ENCODE assay signal across 15 cellular contexts in genomic region chr1:81706650-81707435, GRCh38.
DNase-seq lines count a peak whose midpoint lies in the region; ATAC-seq, FAIRE-seq and TF ChIP-seq lines count a peak whose summit lies in the region.
"Had no signal": no experiment of that assay in that cellular context is flagged by ENCODE, and none has a peak within 500 bp of the region (broad histone marks: within the 10 kb centered on the region; RNA-seq: fewer than 3 reads in every experiment).

No MANE protein-coding gene starts in this region.

- no TSS peak for BruUV-seq in A673 (replicated peaks; lab: Mats Ljungman, UMichigan)

- H3K4me3 ChIP-seq in A673 (ENCODE audit: low read depth, low read length, poor library complexity, severe bottlenecking) = no peak overlapping the region
- H3K4me3 ChIP-seq: HAP-1, heart left ventricle, upper lobe of left lung had no signal

- no peak for TF ChIP-seq POLR2A in GM12892 (IDR thresholded peaks at IDR 0.05; ENCODE audit: low read depth, low read length)

- H3K9me3 ChIP-seq in A673 (ENCODE audit: low read depth, low read length, poor library complexity, severe bottlenecking) = no peaks in the 10 kb centered on the region
- H3K9me3 ChIP-seq: HAP-1, heart left ventricle, upper lobe of left lung had no signal

- DNase-seq in A673 (ENCODE audit: low spot score) (peak; percentile 26), HFFc6 (peak; percentile 66), astrocyte of the hippocampus (ENCODE audit: low read depth, low spot score) (peak; percentile 19), iris pigment epithelial cell (ENCODE audit: low read depth) (peak; percentile 63), HT-29 (ENCODE audit: low spot score) (no peak), GM12892 (ENCODE audit: insufficient read length) (no peak)
- DNase-seq in stimulated activated CD4-positive, alpha-beta T cell treated with anti-CD3 and anti-CD28 coated beads, Interleukin-4, amount 100 ng/mL, for 24 hours = no peak
- DNase-seq: activated CD8-positive, alpha-beta memory T cell treated with anti-CD3 and anti-CD28 coated beads, Interleukin-2, amount 50 U/mL, for 48 hours; activated naive CD8-positive, alpha-beta T cell treated with anti-CD3 and anti-CD28 coated beads, Interleukin-2, amount 50 U/mL, for 24 hours; heart left ventricle; NCI-H1694; NCI-H774; upper lobe of left lung had no signal

- no peak for ATAC-seq in GM21717 (IDR thresholded peaks at IDR 0.05; ENCODE audit: unreplicated experiment)
- ATAC-seq: activated naive CD8-positive, alpha-beta T cell treated with anti-CD3 and anti-CD28 coated beads, Interleukin-2, amount 50 U/mL, for 24 hours; heart left ventricle had no signal

- intact Hi-C loops in A673 (cut with micrococcal nuclease; ENCODE audit: unreplicated experiment) = no loop called here

- H3K4me3 Mint-ChIP-seq in HFFc6 = peak overlapping the region; percentile 53
- H3K4me3 Mint-ChIP-seq: activated naive CD8-positive, alpha-beta T cell treated with anti-CD3 and anti-CD28 coated beads, Interleukin-2, amount 50 U/mL, for 24 hours had no signal

- peaks cover 61% of the 10 kb centered on the region for H3K4me1 Mint-ChIP-seq in HFFc6 (ENCODE audit: low read depth)
- H3K4me1 Mint-ChIP-seq: activated naive CD8-positive, alpha-beta T cell treated with anti-CD3 and anti-CD28 coated beads, Interleukin-2, amount 50 U/mL, for 24 hours had no signal

- POLR2A ChIA-PET in A673 (lab: Charles Lee; ENCODE audit: low non-redundant PET) = no interaction called here

- no peak for FAIRE-seq in GM12892 (lab: Jason Lieb, UNC)

- H3K27me3 ChIP-seq in A673 (replicated peaks; ENCODE audit: insufficient read depth, low read depth, low read length, poor library complexity) = no peaks in the 10 kb centered on the region
- H3K27me3 ChIP-seq: heart left ventricle, upper lobe of left lung had no signal

- peak overlapping the region; percentile 73 for H3K27ac Mint-ChIP-seq in HFFc6
- H3K27ac Mint-ChIP-seq: activated naive CD8-positive, alpha-beta T cell treated with anti-CD3 and anti-CD28 coated beads, Interleukin-2, amount 50 U/mL, for 24 hours had no signal

- H3K27me3 Mint-ChIP-seq in HFFc6 (ENCODE audit: insufficient read depth) = no peaks in the 10 kb centered on the region
- H3K27me3 Mint-ChIP-seq: activated naive CD8-positive, alpha-beta T cell treated with anti-CD3 and anti-CD28 coated beads, Interleukin-2, amount 50 U/mL, for 24 hours had no signal

- no peaks in the 10 kb centered on the region for H3K9me3 Mint-ChIP-seq in HFFc6
- H3K9me3 Mint-ChIP-seq: activated naive CD8-positive, alpha-beta T cell treated with anti-CD3 and anti-CD28 coated beads, Interleukin-2, amount 50 U/mL, for 24 hours had no signal

- H3K36me3 ChIP-seq in A673 (ENCODE audit: insufficient read depth, low read length, poor library complexity, severe bottlenecking) = no peaks in the 10 kb centered on the region
- H3K36me3 ChIP-seq: HAP-1, heart left ventricle, upper lobe of left lung had no signal

- H3K4me1 ChIP-seq in A673 (ENCODE audit: insufficient read depth, low read length, poor library complexity, severe bottlenecking) = no peaks in the 10 kb centered on the region

- peaks cover 4% of the 10 kb centered on the region for H3K36me3 Mint-ChIP-seq in HFFc6 (ENCODE audit: low read depth)

- CTCF ChIA-PET in A673 (lab: Charles Lee) = no interaction called here

- TF ChIP-seq CTCF in A673 (conservative IDR thresholded peaks at IDR 0.05; ENCODE audit: low read depth, low read length) (no peak), HFFc6 (IDR thresholded peaks at IDR 0.05) (no peak)

- no peak overlapping the region for H3K27ac ChIP-seq in A673 (ENCODE audit: low read depth, low read length, poor library complexity, severe bottlenecking)
- H3K27ac ChIP-seq: heart left ventricle, upper lobe of left lung had no signal

Comparison
In these comparisons a context has a peak if more than half of its experiments do, and no peak if none do; other contexts are left out.
1. DNase-seq: peak in A673 (single experiment), HFFc6 (single experiment), astrocyte of the hippocampus (single experiment) and iris pigment epithelial cell (single experiment); none in HT-29 (single experiment), stimulated activated CD4-positive, alpha-beta T cell treated with anti-CD3 and anti-CD28 coated beads, Interleukin-4, amount 100 ng/mL, for 24 hours (single experiment) and GM12892 (single experiment).